In the genomic region with DNA sequence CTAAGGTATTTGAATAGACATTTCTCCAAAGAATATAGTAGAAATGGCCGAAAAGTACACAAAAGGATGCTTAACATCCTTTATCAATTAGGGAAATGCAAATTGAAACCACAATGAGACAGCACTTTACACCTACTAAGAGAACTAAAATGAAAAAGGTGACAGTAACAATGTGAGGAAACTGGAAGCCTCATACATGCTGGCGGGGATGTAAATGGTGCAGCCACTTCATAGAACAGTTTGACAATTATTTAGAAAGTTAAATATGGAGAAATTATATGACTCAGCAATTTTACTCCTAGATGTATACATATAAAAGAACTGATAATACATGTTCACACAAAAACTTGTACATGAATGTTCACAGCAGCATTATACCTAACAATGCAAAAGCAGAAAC, we compare ENCODE assay signal across 1 cellular context.
TF ChIP-seq lines count a peak whose summit lies in the region.

No MANE protein-coding gene starts in this region.

TF ChIP-seq in GM12878, 131 proteins besides CTCF, POLR2A, EP300 and RAD21 (continued from another document):
- TF ChIP-seq RFX5 (IDR thresholded peaks at IDR 0.05; ENCODE audit: low read depth, low read length), result no peak
TF ChIP-seq in GM12878: peak in this region for 1.
